ENCODE assay signal across 1 cellular context in genomic region chr13:53520132-53520531, GRCh38.
TF ChIP-seq lines count a peak whose summit lies in the region.

No MANE protein-coding gene starts in this region.

TF ChIP-seq in H1, 55 proteins besides CTCF, POLR2A, EP300 and RAD21:
- TF ChIP-seq SUZ12 (IDR thresholded peaks at IDR 0.05; ENCODE audit: low read length) (no peak), TAF7 (optimal IDR thresholded peaks at IDR 0.05; ENCODE audit: borderline replicate concordance, low read depth, low read length) (no peak), EGR1 (IDR thresholded peaks at IDR 0.05; ENCODE audit: borderline replicate concordance, low read depth, low read length) (no peak), MAX (IDR thresholded peaks at IDR 0.05) (no peak), BACH1 (IDR thresholded peaks at IDR 0.05; ENCODE audit: low read length) (no peak), CHD7 (IDR thresholded peaks at IDR 0.05; ENCODE audit: insufficient replicate concordance, low read length) (no peak)
- TF ChIP-seq, protein P1, sequence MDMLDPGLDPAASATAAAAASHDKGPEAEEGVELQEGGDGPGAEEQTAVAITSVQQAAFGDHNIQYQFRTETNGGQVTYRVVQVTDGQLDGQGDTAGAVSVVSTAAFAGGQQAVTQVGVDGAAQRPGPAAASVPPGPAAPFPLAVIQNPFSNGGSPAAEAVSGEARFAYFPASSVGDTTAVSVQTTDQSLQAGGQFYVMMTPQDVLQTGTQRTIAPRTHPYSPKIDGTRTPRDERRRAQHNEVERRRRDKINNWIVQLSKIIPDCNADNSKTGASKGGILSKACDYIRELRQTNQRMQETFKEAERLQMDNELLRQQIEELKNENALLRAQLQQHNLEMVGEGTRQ (IDR thresholded peaks at IDR 0.05; ENCODE audit: low read length): no peak
